ENCODE assay signal across 1 cellular context in the genomic region with DNA sequence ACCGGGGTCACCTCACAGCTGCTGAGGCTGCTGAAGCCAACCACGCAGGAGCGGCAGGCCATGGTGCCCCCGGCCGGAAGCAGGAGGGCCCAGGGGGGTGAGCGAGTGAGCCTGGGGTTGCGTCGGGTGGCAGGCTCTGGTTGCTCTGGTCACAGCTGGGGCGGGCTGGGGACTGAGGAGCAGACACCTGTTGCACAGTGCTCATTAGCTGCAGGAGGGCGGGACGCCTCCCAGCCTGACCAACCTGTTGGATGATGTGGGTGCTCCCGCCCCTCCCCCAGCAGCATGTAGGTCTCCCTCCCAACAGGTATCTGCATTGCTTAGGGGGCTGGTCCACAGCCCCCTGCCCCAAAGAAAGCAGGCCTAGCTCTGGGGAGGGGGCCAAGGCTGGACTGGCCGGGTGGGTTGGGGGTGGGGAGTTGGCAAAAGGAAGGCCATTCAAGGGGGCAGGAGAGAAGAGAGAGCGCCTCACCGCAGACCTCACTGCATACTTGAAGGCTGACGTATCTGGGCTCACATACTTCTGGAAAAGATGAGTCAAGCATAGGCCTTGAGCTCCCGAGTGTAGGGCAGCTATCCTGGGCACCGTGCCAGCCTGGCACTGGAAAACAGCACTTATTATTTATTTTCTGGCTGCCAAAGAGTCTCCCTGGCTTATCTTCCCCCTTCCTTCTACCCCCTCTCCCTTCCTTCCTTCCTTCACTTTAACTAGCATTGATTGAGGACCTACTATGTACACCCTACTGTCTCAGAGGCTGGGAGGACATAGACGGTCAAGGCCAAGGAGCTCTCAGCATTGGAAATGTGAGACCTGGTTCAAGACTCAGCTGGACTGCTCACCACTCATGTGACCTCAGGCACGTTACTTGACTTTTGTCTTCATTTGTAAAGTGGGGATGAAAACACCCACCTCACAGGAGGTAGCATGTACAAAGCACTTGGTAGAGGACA.
TF ChIP-seq lines count a peak whose summit lies in the region.

A gene (minus strand): TSS at position 174 of the 951 bp plus-strand sequence. CDS start 112 bp downstream, at position 62.

TF ChIP-seq in SK-N-SH treated with all-trans-retinoic acid at 6 μM for 48 hours, 23 proteins besides CTCF, POLR2A, EP300 and RAD21 (continued from another document):
- TF ChIP-seq, protein P1, sequence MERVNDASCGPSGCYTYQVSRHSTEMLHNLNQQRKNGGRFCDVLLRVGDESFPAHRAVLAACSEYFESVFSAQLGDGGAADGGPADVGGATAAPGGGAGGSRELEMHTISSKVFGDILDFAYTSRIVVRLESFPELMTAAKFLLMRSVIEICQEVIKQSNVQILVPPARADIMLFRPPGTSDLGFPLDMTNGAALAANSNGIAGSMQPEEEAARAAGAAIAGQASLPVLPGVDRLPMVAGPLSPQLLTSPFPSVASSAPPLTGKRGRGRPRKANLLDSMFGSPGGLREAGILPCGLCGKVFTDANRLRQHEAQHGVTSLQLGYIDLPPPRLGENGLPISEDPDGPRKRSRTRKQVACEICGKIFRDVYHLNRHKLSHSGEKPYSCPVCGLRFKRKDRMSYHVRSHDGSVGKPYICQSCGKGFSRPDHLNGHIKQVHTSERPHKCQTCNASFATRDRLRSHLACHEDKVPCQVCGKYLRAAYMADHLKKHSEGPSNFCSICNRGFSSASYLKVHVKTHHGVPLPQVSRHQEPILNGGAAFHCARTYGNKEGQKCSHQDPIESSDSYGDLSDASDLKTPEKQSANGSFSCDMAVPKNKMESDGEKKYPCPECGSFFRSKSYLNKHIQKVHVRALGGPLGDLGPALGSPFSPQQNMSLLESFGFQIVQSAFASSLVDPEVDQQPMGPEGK (CRISPR knock-in tag; IDR thresholded peaks at IDR 0.05; ENCODE audit: borderline replicate concordance), result no peak
- TF ChIP-seq ZFP3 (CRISPR knock-in tag; IDR thresholded peaks at IDR 0.05) (0 out of 2 replicates have a peak, but pooled peaks have one; percentile 13), RARB (CRISPR knock-in tag; IDR thresholded peaks at IDR 0.05) (no peak), TCF4 (CRISPR knock-in tag; IDR thresholded peaks at IDR 0.05; ENCODE audit: borderline replicate concordance) (no peak), ZNF70 (CRISPR knock-in tag; IDR thresholded peaks at IDR 0.05) (no peak), ISL1 (CRISPR knock-in tag; IDR thresholded peaks at IDR 0.05) (peak; percentile 67), TOX (CRISPR knock-in tag; IDR thresholded peaks at IDR 0.05; ENCODE audit: borderline replicate concordance) (no peak)
- TF ChIP-seq, protein P2, sequence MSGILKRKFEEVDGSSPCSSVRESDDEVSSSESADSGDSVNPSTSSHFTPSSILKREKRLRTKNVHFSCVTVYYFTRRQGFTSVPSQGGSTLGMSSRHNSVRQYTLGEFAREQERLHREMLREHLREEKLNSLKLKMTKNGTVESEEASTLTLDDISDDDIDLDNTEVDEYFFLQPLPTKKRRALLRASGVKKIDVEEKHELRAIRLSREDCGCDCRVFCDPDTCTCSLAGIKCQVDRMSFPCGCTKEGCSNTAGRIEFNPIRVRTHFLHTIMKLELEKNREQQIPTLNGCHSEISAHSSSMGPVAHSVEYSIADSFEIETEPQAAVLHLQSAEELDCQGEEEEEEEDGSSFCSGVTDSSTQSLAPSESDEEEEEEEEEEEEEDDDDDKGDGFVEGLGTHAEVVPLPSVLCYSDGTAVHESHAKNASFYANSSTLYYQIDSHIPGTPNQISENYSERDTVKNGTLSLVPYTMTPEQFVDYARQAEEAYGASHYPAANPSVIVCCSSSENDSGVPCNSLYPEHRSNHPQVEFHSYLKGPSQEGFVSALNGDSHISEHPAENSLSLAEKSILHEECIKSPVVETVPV (CRISPR knock-in tag; IDR thresholded peaks at IDR 0.05), result no peak
- TF ChIP-seq, protein P3, sequence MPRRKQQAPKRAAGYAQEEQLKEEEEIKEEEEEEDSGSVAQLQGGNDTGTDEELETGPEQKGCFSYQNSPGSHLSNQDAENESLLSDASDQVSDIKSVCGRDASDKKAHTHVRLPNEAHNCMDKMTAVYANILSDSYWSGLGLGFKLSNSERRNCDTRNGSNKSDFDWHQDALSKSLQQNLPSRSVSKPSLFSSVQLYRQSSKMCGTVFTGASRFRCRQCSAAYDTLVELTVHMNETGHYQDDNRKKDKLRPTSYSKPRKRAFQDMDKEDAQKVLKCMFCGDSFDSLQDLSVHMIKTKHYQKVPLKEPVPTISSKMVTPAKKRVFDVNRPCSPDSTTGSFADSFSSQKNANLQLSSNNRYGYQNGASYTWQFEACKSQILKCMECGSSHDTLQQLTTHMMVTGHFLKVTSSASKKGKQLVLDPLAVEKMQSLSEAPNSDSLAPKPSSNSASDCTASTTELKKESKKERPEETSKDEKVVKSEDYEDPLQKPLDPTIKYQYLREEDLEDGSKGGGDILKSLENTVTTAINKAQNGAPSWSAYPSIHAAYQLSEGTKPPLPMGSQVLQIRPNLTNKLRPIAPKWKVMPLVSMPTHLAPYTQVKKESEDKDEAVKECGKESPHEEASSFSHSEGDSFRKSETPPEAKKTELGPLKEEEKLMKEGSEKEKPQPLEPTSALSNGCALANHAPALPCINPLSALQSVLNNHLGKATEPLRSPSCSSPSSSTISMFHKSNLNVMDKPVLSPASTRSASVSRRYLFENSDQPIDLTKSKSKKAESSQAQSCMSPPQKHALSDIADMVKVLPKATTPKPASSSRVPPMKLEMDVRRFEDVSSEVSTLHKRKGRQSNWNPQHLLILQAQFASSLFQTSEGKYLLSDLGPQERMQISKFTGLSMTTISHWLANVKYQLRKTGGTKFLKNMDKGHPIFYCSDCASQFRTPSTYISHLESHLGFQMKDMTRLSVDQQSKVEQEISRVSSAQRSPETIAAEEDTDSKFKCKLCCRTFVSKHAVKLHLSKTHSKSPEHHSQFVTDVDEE (CRISPR knock-in tag; IDR thresholded peaks at IDR 0.05), result no peak
TF ChIP-seq in SK-N-SH treated with all-trans-retinoic acid at 6 μM for 48 hours: peak in this region for 4.
